1 cellular context compared by ENCODE assay signal in the genomic region with DNA sequence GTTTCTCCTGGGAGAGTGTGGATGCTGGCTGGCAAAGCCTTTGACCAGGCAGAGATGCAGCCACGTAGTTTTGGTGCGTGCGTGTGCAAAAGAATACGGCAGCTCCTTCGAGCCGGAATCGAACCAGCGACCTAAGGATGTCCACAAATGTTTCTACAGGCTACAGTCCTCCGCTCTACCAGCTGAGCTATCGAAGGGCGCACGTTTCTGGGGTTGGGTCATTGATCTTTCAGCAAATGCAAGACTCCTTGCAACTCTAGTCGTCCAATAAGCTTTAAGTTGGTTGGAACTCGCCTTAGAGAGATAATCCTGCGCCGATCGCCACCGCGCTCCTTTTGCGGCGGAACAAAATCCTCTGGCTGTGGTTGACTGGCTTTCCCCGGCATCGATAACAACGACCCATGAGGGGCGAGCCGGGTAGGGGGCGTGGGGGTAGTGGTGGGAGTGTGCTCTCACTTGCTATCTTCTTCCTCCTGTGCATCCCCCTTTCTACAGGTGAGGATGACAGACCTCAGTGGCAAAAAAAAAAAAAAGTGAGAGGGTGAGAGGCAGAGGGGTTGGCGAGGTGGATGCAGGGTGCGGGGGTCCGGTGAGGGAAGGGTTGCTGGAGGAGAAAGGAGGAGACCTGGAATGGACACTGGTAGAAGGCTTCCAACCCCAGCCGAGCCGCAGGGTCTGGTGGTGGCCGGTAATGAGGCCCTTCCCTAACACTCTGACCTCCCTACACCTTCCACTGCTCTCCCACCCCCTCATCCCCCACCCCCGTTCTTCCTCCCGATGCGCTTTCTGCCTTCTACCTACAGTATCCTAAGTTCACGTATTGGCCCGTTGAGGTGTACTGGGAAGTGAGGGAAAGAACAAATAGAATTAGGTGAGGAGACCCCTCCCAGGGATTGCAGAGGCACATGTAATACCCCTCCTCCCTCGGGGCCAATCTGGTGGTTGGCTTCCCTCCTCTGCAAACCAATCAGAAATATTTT.
TF ChIP-seq lines count a peak whose summit lies in the region.

No MANE protein-coding gene starts in this region.

TF ChIP-seq in K562, 482 proteins besides CTCF, POLR2A, EP300 and RAD21 (continued from another document and continues in another):
- TF ChIP-seq, protein P1, sequence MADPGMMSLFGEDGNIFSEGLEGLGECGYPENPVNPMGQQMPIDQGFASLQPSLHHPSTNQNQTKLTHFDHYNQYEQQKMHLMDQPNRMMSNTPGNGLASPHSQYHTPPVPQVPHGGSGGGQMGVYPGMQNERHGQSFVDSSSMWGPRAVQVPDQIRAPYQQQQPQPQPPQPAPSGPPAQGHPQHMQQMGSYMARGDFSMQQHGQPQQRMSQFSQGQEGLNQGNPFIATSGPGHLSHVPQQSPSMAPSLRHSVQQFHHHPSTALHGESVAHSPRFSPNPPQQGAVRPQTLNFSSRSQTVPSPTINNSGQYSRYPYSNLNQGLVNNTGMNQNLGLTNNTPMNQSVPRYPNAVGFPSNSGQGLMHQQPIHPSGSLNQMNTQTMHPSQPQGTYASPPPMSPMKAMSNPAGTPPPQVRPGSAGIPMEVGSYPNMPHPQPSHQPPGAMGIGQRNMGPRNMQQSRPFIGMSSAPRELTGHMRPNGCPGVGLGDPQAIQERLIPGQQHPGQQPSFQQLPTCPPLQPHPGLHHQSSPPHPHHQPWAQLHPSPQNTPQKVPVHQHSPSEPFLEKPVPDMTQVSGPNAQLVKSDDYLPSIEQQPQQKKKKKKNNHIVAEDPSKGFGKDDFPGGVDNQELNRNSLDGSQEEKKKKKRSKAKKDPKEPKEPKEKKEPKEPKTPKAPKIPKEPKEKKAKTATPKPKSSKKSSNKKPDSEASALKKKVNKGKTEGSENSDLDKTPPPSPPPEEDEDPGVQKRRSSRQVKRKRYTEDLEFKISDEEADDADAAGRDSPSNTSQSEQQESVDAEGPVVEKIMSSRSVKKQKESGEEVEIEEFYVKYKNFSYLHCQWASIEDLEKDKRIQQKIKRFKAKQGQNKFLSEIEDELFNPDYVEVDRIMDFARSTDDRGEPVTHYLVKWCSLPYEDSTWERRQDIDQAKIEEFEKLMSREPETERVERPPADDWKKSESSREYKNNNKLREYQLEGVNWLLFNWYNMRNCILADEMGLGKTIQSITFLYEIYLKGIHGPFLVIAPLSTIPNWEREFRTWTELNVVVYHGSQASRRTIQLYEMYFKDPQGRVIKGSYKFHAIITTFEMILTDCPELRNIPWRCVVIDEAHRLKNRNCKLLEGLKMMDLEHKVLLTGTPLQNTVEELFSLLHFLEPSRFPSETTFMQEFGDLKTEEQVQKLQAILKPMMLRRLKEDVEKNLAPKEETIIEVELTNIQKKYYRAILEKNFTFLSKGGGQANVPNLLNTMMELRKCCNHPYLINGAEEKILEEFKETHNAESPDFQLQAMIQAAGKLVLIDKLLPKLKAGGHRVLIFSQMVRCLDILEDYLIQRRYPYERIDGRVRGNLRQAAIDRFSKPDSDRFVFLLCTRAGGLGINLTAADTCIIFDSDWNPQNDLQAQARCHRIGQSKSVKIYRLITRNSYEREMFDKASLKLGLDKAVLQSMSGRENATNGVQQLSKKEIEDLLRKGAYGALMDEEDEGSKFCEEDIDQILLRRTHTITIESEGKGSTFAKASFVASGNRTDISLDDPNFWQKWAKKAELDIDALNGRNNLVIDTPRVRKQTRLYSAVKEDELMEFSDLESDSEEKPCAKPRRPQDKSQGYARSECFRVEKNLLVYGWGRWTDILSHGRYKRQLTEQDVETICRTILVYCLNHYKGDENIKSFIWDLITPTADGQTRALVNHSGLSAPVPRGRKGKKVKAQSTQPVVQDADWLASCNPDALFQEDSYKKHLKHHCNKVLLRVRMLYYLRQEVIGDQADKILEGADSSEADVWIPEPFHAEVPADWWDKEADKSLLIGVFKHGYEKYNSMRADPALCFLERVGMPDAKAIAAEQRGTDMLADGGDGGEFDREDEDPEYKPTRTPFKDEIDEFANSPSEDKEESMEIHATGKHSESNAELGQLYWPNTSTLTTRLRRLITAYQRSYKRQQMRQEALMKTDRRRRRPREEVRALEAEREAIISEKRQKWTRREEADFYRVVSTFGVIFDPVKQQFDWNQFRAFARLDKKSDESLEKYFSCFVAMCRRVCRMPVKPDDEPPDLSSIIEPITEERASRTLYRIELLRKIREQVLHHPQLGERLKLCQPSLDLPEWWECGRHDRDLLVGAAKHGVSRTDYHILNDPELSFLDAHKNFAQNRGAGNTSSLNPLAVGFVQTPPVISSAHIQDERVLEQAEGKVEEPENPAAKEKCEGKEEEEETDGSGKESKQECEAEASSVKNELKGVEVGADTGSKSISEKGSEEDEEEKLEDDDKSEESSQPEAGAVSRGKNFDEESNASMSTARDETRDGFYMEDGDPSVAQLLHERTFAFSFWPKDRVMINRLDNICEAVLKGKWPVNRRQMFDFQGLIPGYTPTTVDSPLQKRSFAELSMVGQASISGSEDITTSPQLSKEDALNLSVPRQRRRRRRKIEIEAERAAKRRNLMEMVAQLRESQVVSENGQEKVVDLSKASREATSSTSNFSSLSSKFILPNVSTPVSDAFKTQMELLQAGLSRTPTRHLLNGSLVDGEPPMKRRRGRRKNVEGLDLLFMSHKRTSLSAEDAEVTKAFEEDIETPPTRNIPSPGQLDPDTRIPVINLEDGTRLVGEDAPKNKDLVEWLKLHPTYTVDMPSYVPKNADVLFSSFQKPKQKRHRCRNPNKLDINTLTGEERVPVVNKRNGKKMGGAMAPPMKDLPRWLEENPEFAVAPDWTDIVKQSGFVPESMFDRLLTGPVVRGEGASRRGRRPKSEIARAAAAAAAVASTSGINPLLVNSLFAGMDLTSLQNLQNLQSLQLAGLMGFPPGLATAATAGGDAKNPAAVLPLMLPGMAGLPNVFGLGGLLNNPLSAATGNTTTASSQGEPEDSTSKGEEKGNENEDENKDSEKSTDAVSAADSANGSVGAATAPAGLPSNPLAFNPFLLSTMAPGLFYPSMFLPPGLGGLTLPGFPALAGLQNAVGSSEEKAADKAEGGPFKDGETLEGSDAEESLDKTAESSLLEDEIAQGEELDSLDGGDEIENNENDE (IDR thresholded peaks at IDR 0.05; ENCODE audit: low read depth, low read length): peak; percentile 93
- TF ChIP-seq DDX20 (tag; IDR thresholded peaks at IDR 0.05; ENCODE audit: low read depth): no peak
- TF ChIP-seq CEBPG (CRISPR knock-in tag; IDR thresholded peaks at IDR 0.05): peak; percentile 54; the same call in 1 of the 2 replicates
- 0 out of 4 replicates have a peak, but pooled peaks of 1 of the 2 experiments have one; percentile 9 for TF ChIP-seq CEBPG (tag; conservative IDR thresholded peaks at IDR 0.05 in 1 of 2, IDR thresholded peaks at IDR 0.05 in 1 of 2)
- no peak for TF ChIP-seq MTA1 (IDR thresholded peaks at IDR 0.05; ENCODE audit: borderline replicate concordance)
- no peak for TF ChIP-seq ZKSCAN3 (CRISPR knock-in tag; IDR thresholded peaks at IDR 0.05)
- TF ChIP-seq CEBPB (tag; IDR thresholded peaks at IDR 0.05): no peak
- TF ChIP-seq, protein P2, sequence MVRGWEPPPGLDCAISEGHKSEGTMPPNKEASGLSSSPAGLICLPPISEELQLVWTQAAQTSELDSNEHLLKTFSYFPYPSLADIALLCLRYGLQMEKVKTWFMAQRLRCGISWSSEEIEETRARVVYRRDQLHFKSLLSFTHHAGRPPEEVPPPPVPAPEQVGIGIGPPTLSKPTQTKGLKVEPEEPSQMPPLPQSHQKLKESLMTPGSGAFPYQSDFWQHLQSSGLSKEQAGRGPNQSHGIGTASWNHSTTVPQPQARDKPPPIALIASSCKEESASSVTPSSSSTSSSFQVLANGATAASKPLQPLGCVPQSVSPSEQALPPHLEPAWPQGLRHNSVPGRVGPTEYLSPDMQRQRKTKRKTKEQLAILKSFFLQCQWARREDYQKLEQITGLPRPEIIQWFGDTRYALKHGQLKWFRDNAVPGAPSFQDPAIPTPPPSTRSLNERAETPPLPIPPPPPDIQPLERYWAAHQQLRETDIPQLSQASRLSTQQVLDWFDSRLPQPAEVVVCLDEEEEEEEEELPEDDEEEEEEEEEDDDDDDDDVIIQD (CRISPR knock-in tag; IDR thresholded peaks at IDR 0.05): no peak
- TF ChIP-seq BACH1 (tag; IDR thresholded peaks at IDR 0.05): no peak
- TF ChIP-seq POLR2H (tag; IDR thresholded peaks at IDR 0.05; ENCODE audit: low read depth): peak; percentile 98
- TF ChIP-seq FUS (optimal IDR thresholded peaks at IDR 0.05; ENCODE audit: low read depth, low read length): no peak
- TF ChIP-seq NFXL1 (CRISPR knock-in tag; IDR thresholded peaks at IDR 0.05): no peak
- TF ChIP-seq KAT2B (IDR thresholded peaks at IDR 0.05; ENCODE audit: low read depth, low read length): no peak
- TF ChIP-seq RCOR1 (IDR thresholded peaks at IDR 0.05; ENCODE audit: borderline replicate concordance in 1 of 2, low read depth in 2 of 2, low read length in 2 of 2): peak in 1 of 2 experiments; percentile 60; a peak in 2 of 4 replicates
- no peak for TF ChIP-seq FOXP1 (CRISPR knock-in tag; IDR thresholded peaks at IDR 0.05)
- no peak for TF ChIP-seq GTF2A2 (tag; IDR thresholded peaks at IDR 0.05)
- no peak for TF ChIP-seq EWSR1 (IDR thresholded peaks at IDR 0.05; ENCODE audit: borderline replicate concordance, low read depth, partially characterized antibody)
- TF ChIP-seq, protein P3, sequence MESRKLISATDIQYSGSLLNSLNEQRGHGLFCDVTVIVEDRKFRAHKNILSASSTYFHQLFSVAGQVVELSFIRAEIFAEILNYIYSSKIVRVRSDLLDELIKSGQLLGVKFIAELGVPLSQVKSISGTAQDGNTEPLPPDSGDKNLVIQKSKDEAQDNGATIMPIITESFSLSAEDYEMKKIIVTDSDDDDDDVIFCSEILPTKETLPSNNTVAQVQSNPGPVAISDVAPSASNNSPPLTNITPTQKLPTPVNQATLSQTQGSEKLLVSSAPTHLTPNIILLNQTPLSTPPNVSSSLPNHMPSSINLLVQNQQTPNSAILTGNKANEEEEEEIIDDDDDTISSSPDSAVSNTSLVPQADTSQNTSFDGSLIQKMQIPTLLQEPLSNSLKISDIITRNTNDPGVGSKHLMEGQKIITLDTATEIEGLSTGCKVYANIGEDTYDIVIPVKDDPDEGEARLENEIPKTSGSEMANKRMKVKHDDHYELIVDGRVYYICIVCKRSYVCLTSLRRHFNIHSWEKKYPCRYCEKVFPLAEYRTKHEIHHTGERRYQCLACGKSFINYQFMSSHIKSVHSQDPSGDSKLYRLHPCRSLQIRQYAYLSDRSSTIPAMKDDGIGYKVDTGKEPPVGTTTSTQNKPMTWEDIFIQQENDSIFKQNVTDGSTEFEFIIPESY (CRISPR knock-in tag; IDR thresholded peaks at IDR 0.05): no peak
- TF ChIP-seq HMG20A (CRISPR knock-in tag; conservative IDR thresholded peaks at IDR 0.05): no peak
- TF ChIP-seq EHMT2 (IDR thresholded peaks at IDR 0.05): 0 out of 2 replicates have a peak, but pooled peaks have one; percentile 13
- TF ChIP-seq, protein P4, sequence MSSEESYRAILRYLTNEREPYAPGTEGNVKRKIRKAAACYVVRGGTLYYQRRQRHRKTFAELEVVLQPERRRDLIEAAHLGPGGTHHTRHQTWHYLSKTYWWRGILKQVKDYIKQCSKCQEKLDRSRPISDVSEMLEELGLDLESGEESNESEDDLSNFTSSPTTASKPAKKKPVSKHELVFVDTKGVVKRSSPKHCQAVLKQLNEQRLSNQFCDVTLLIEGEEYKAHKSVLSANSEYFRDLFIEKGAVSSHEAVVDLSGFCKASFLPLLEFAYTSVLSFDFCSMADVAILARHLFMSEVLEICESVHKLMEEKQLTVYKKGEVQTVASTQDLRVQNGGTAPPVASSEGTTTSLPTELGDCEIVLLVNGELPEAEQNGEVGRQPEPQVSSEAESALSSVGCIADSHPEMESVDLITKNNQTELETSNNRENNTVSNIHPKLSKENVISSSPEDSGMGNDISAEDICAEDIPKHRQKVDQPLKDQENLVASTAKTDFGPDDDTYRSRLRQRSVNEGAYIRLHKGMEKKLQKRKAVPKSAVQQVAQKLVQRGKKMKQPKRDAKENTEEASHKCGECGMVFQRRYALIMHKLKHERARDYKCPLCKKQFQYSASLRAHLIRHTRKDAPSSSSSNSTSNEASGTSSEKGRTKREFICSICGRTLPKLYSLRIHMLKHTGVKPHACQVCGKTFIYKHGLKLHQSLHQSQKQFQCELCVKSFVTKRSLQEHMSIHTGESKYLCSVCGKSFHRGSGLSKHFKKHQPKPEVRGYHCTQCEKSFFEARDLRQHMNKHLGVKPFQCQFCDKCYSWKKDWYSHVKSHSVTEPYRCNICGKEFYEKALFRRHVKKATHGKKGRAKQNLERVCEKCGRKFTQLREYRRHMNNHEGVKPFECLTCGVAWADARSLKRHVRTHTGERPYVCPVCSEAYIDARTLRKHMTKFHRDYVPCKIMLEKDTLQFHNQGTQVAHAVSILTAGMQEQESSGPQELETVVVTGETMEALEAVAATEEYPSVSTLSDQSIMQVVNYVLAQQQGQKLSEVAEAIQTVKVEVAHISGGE (CRISPR knock-in tag; IDR thresholded peaks at IDR 0.05): no peak
- no peak for TF ChIP-seq EZH2 (IDR thresholded peaks at IDR 0.05; ENCODE audit: borderline replicate concordance, low read depth, low read length)
- TF ChIP-seq ZEB2 (IDR thresholded peaks at IDR 0.05): no peak
- no peak for TF ChIP-seq POLR2G (IDR thresholded peaks at IDR 0.05; ENCODE audit: low read depth, low read length)
- no peak for TF ChIP-seq CBX1 (IDR thresholded peaks at IDR 0.05; ENCODE audit: low read depth)
- peak; percentile 42; the same call in 1 of the 2 replicates for TF ChIP-seq NBN (IDR thresholded peaks at IDR 0.05; ENCODE audit: low read depth)
- no peak for TF ChIP-seq PHF8 (IDR thresholded peaks at IDR 0.05; ENCODE audit: borderline replicate concordance, low read length)
- peak; percentile 99 for TF ChIP-seq BHLHE40 (IDR thresholded peaks at IDR 0.05; ENCODE audit: low read length)
- TF ChIP-seq, protein P5, sequence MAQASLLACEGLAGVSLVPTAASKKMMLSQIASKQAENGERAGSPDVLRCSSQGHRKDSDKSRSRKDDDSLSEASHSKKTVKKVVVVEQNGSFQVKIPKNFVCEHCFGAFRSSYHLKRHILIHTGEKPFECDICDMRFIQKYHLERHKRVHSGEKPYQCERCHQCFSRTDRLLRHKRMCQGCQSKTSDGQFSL (CRISPR knock-in tag; IDR thresholded peaks at IDR 0.05): no peak
- TF ChIP-seq, protein P5 (tag; IDR thresholded peaks at IDR 0.05): no peak
- TF ChIP-seq, protein P6, sequence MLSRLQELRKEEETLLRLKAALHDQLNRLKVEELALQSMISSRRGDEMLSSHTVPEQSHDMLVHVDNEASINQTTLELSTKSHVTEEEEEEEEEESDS (CRISPR knock-in tag; IDR thresholded peaks at IDR 0.05): no peak
- TF ChIP-seq, protein P7, sequence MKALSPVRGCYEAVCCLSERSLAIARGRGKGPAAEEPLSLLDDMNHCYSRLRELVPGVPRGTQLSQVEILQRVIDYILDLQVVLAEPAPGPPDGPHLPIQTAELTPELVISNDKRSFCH (CRISPR knock-in tag; IDR thresholded peaks at IDR 0.05): no peak
- TF ChIP-seq, protein P7 (tag; IDR thresholded peaks at IDR 0.05): no peak
- TF ChIP-seq ESRRB (CRISPR knock-in tag; IDR thresholded peaks at IDR 0.05; ENCODE audit: borderline replicate concordance): no peak
- no peak; the same call in 1 of the 2 replicates for TF ChIP-seq TCF3 (CRISPR knock-in tag; IDR thresholded peaks at IDR 0.05)
